27 cellular contexts compared by ENCODE assay signal in the genomic region with DNA sequence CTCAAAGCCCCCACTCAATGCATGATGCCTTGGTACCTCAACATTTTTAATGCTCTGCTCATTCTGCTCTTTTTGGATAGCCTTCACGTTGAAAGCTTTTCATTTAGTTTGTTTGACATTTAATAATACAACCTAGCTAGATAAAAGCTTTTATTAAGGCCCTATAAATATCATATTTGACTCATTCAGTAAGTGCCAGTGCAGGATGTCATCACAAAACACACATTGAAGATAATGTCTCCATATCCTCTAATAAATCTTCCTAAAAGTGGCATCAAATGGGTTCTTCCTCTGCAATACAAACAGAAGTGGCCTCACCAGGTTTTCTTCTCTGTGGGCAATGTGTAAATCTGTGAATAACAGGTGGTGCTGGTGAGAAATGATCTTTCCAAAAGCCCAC. TPM values are rescaled to one million over a fixed set of nuclear protein-coding genes. Genes with fewer than 3 reads are reported as not detected.
"Had no signal": no experiment of that assay in that cellular context is flagged by ENCODE, and none has a peak within 500 bp of the region (broad histone marks: within the 10 kb centered on the region; RNA-seq: fewer than 3 reads in every experiment).

No MANE protein-coding gene starts in this region.

- H3K9me3 Mint-ChIP-seq: mesothelial cell of epicardium; naive B cell; natural killer cell treated with Interleukin-12 subunit alpha and Interleukin-12 subunit beta and Interleukin-15 and Interleukin-18, amount 100 ng/mL, for 72 hours; stimulated activated effector memory CD8-positive, alpha-beta T cell treated with anti-CD3 and anti-CD28 coated beads, Interleukin-12 subunit alpha, Interleukin-12 subunit beta, amount 100 ng/mL, for 72 hours; stimulated activated naive CD8-positive, alpha-beta T cell treated with anti-CD3 and anti-CD28 coated beads, Interleukin-15, Interleukin-2, amounts not matched to agents 100 ng/mL and 50 ng/mL, for 24 hours had no signal

- H3K27me3 Mint-ChIP-seq: naive B cell; stimulated activated naive CD8-positive, alpha-beta T cell treated with anti-CD3 and anti-CD28 coated beads, Interleukin-15, Interleukin-2, amounts not matched to agents 100 ng/mL and 50 ng/mL, for 24 hours had no signal

- H3K4me3 Mint-ChIP-seq: mesothelial cell of epicardium; naive B cell; natural killer cell treated with Interleukin-12 subunit alpha and Interleukin-12 subunit beta and Interleukin-15 and Interleukin-18, amount 100 ng/mL, for 72 hours; stimulated activated effector memory CD8-positive, alpha-beta T cell treated with anti-CD3 and anti-CD28 coated beads, Interleukin-12 subunit alpha, Interleukin-12 subunit beta, amount 100 ng/mL, for 72 hours; stimulated activated naive CD8-positive, alpha-beta T cell treated with anti-CD3 and anti-CD28 coated beads, Interleukin-15, Interleukin-2, amounts not matched to agents 100 ng/mL and 50 ng/mL, for 24 hours had no signal

- H3K9me3 ChIP-seq: heart right ventricle, left ventricle myocardium inferior, pancreas, prostate gland, spleen, suprapubic skin, thoracic aorta, tibial artery, upper lobe of right lung had no signal

- DNase-seq: heart right ventricle; hippocampal formation; islet precursor cell; left ventricle myocardium inferior; mesendoderm; naive B cell; nucleus accumbens; pancreas; posterior cingulate gyrus; retina; right cardiac atrium; spleen; stimulated activated CD4-positive, alpha-beta T cell treated with anti-CD3 and anti-CD28 coated beads, Interleukin-4, amount 100 ng/mL, for 24 hours; stimulated activated naive CD4-positive, alpha-beta T cell; tibial artery; upper lobe of right lung had no signal

- H3K27me3 ChIP-seq: spleen, suprapubic skin, tibial artery, upper lobe of right lung had no signal

- H3K27ac Mint-ChIP-seq: mesothelial cell of epicardium; naive B cell; natural killer cell treated with Interleukin-12 subunit alpha and Interleukin-12 subunit beta and Interleukin-15 and Interleukin-18, amount 100 ng/mL, for 72 hours; stimulated activated effector memory CD8-positive, alpha-beta T cell treated with anti-CD3 and anti-CD28 coated beads, Interleukin-12 subunit alpha, Interleukin-12 subunit beta, amount 100 ng/mL, for 72 hours; stimulated activated naive CD8-positive, alpha-beta T cell treated with anti-CD3 and anti-CD28 coated beads, Interleukin-15, Interleukin-2, amounts not matched to agents 100 ng/mL and 50 ng/mL, for 24 hours had no signal

- ATAC-seq: heart right ventricle; natural killer cell treated with Interleukin-12 subunit alpha and Interleukin-12 subunit beta and Interleukin-15 and Interleukin-18, amount 100 ng/mL, for 72 hours; pancreas; right cardiac atrium; sciatic nerve; stimulated activated effector memory CD8-positive, alpha-beta T cell treated with anti-CD3 and anti-CD28 coated beads, Interleukin-12 subunit alpha, Interleukin-12 subunit beta, amount 100 ng/mL, for 72 hours; upper lobe of right lung had no signal

- H3K4me3 ChIP-seq: heart right ventricle, left ventricle myocardium inferior, lung, pancreas, prostate gland, skin epidermis, spleen, suprapubic skin, thoracic aorta, tibial artery, upper lobe of right lung had no signal

- H3K36me3 Mint-ChIP-seq: mesothelial cell of epicardium; naive B cell; natural killer cell treated with Interleukin-12 subunit alpha and Interleukin-12 subunit beta and Interleukin-15 and Interleukin-18, amount 100 ng/mL, for 72 hours; stimulated activated effector memory CD8-positive, alpha-beta T cell treated with anti-CD3 and anti-CD28 coated beads, Interleukin-12 subunit alpha, Interleukin-12 subunit beta, amount 100 ng/mL, for 72 hours had no signal

- H3K27ac ChIP-seq: heart right ventricle, left ventricle myocardium inferior, pancreas, prostate gland, skin epidermis, spleen, suprapubic skin, thoracic aorta, tibial artery, upper lobe of right lung had no signal

- H3K4me1 Mint-ChIP-seq: naive B cell; stimulated activated effector memory CD8-positive, alpha-beta T cell treated with anti-CD3 and anti-CD28 coated beads, Interleukin-12 subunit alpha, Interleukin-12 subunit beta, amount 100 ng/mL, for 72 hours had no signal

- H3K4me1 ChIP-seq: heart right ventricle, left ventricle myocardium inferior, pancreas, prostate gland, spleen, suprapubic skin, tibial artery, upper lobe of right lung had no signal

- H3K36me3 ChIP-seq: heart right ventricle, left ventricle myocardium inferior, pancreas, prostate gland, spleen, suprapubic skin, thoracic aorta, tibial artery, upper lobe of right lung had no signal

RNA-seq across cellular contexts. Expression of a gene that starts 12.0 kb away (rescaled TPM):
- total RNA-seq: natural killer cell treated with Interleukin-12 subunit alpha and Interleukin-12 subunit beta and Interleukin-15 and Interleukin-18, amount 100 ng/mL, for 72 hours; subcutaneous adipose tissue had no signal
